ENCODE assay signal across 8 cellular contexts in genomic region chr3:129001817-129002572, GRCh38. TPM values are rescaled to one million over a fixed set of nuclear protein-coding genes. Genes with fewer than 3 reads are reported as not detected.
A peak's percentile ranks its signal among the peaks of the same experiment; 100 is the strongest.
DNase-seq lines count a peak whose midpoint lies in the region; ATAC-seq and TF ChIP-seq lines count a peak whose summit lies in the region.

No MANE protein-coding gene starts in this region.

- H3K4me3 ChIP-seq in epithelial cell of esophagus (ENCODE audit: low read length): no peak overlapping the region

- peaks cover 5% of the 10 kb centered on the region for H3K36me3 Mint-ChIP-seq in T-helper 1 cell treated with Interleukin-12 subunit alpha and Interleukin-12 subunit beta and Interleukin-4 antibody, amounts not matched to agents 30 μg/mL and 1 μg/mL, for 36 hours (ENCODE audit: low read depth)
- H3K36me3 Mint-ChIP-seq in osteocyte (ENCODE audit: unreplicated experiment): no peaks in the 10 kb centered on the region

- peak; percentile 35 for DNase-seq in GM20000 (ENCODE audit: low spot score)
- DNase-seq in epithelial cell of esophagus (ENCODE audit: low read depth): peak; percentile 35
- DNase-seq in osteocyte (ENCODE audit: extremely low spot score, unreplicated experiment): no peak
- no peak for DNase-seq in left lobe of liver (ENCODE audit: low spot score)
- DNase-seq in NCI-H1930 (lab: John Stamatoyannopoulos, UW): no peak
- no peak for DNase-seq in dedifferentiated amniotic fluid mesenchymal stem cell (ENCODE audit: extremely low spot score)
- no peak for DNase-seq in foreskin melanocyte

- H3K27ac Mint-ChIP-seq in T-helper 1 cell treated with Interleukin-12 subunit alpha and Interleukin-12 subunit beta and Interleukin-4 antibody, amounts not matched to agents 30 μg/mL and 1 μg/mL, for 36 hours: no peak overlapping the region
- no peak overlapping the region for H3K27ac Mint-ChIP-seq in osteocyte (ENCODE audit: unreplicated experiment)

- peaks cover 35% of the 10 kb centered on the region for H3K4me1 Mint-ChIP-seq in T-helper 1 cell treated with Interleukin-12 subunit alpha and Interleukin-12 subunit beta and Interleukin-4 antibody, amounts not matched to agents 30 μg/mL and 1 μg/mL, for 36 hours (ENCODE audit: low read depth)
- peaks cover 15% of the 10 kb centered on the region for H3K4me1 Mint-ChIP-seq in osteocyte (ENCODE audit: unreplicated experiment)

- H3K4me3 Mint-ChIP-seq in T-helper 1 cell treated with Interleukin-12 subunit alpha and Interleukin-12 subunit beta and Interleukin-4 antibody, amounts not matched to agents 30 μg/mL and 1 μg/mL, for 36 hours: peak overlapping the region; percentile 73
- peak overlapping the region; percentile 29 for H3K4me3 Mint-ChIP-seq in osteocyte (ENCODE audit: unreplicated experiment)

- TF ChIP-seq CTCF in GM20000 (IDR thresholded peaks at IDR 0.05; ENCODE audit: extremely low read depth, missing control alignments) (no peak), epithelial cell of esophagus (IDR thresholded peaks at IDR 0.05; ENCODE audit: insufficient read depth, low read depth, low read length, missing control alignments) (no peak), osteocyte (IDR thresholded peaks at IDR 0.05) (no peak)

- ATAC-seq in left lobe of liver: no peak

- no peaks in the 10 kb centered on the region for H3K9me3 Mint-ChIP-seq in T-helper 1 cell treated with Interleukin-12 subunit alpha and Interleukin-12 subunit beta and Interleukin-4 antibody, amounts not matched to agents 30 μg/mL and 1 μg/mL, for 36 hours
- H3K9me3 Mint-ChIP-seq in osteocyte (ENCODE audit: unreplicated experiment): no peaks in the 10 kb centered on the region

- H3K27me3 Mint-ChIP-seq in T-helper 1 cell treated with Interleukin-12 subunit alpha and Interleukin-12 subunit beta and Interleukin-4 antibody, amounts not matched to agents 30 μg/mL and 1 μg/mL, for 36 hours (ENCODE audit: low read depth): peaks cover 52% of the 10 kb centered on the region
- peaks cover 57% of the 10 kb centered on the region for H3K27me3 Mint-ChIP-seq in osteocyte (ENCODE audit: unreplicated experiment)

RNA-seq across cellular contexts. Expression of gene EFCC1, which starts 0.9 kb away (rescaled TPM):
- total RNA-seq in osteocyte (0.13 TPM in 1 of 2 replicates, not detected in the other), left lobe of liver (0.53 TPM)

RNA-seq across cellular contexts. Expression of gene CFAP92, which starts 8.1 kb away (rescaled TPM):
- total RNA-seq in osteocyte (0.18 TPM in 1 of 2 replicates, not detected in the other), left lobe of liver (not detected)

RNA-seq across cellular contexts. Expression of gene GP9, which starts 58.6 kb away (rescaled TPM):
- not detected in 2 replicates for total RNA-seq in osteocyte
- total RNA-seq in left lobe of liver: 0.20 TPM

Comparison
In these comparisons a context has a peak if more than half of its experiments do, and no peak if none do; other contexts are left out.
1. DNase-seq: peak in GM20000 (single experiment) and epithelial cell of esophagus (single experiment); none in osteocyte (single experiment), left lobe of liver (single experiment), NCI-H1930 (0 of 2), dedifferentiated amniotic fluid mesenchymal stem cell (single experiment) and foreskin melanocyte (single experiment).